ENCODE assay signal across 8 cellular contexts in genomic region chr3:120095226-120096165, GRCh38. TPM values are rescaled to one million over a fixed set of nuclear protein-coding genes. Genes with fewer than 3 reads are reported as not detected.
A peak's percentile ranks its signal among the peaks of the same experiment; 100 is the strongest.
DNase-seq lines count a peak whose midpoint lies in the region; ATAC-seq and TF ChIP-seq lines count a peak whose summit lies in the region.

No MANE protein-coding gene starts in this region.

- H3K4me3 ChIP-seq in ectodermal cell (ENCODE audit: insufficient read depth, low read depth, low read length) (peak overlapping the region; percentile 97), lower lobe of right lung (peak overlapping the region; percentile 80)

- no peak overlapping the region for H3K4me3 Mint-ChIP-seq in activated CD4-positive, alpha-beta memory T cell treated with anti-CD3 and anti-CD28 coated beads, Interleukin-2, amount 10 ng/mL, durations not matched to agents 7 days and 5 days

- H3K4me1 Mint-ChIP-seq in activated CD4-positive, alpha-beta memory T cell treated with anti-CD3 and anti-CD28 coated beads, Interleukin-2, amount 10 ng/mL, durations not matched to agents 7 days and 5 days, result peaks cover 25% of the 10 kb centered on the region

- no peaks in the 10 kb centered on the region for H3K27me3 Mint-ChIP-seq in activated CD4-positive, alpha-beta memory T cell treated with anti-CD3 and anti-CD28 coated beads, Interleukin-2, amount 10 ng/mL, durations not matched to agents 7 days and 5 days

- peaks cover 27% of the 10 kb centered on the region for H3K36me3 Mint-ChIP-seq in activated CD4-positive, alpha-beta memory T cell treated with anti-CD3 and anti-CD28 coated beads, Interleukin-2, amount 10 ng/mL, durations not matched to agents 7 days and 5 days (ENCODE audit: low read depth)

- peaks cover 10% of the 10 kb centered on the region for H3K4me1 ChIP-seq in ectodermal cell (ENCODE audit: control insufficient read depth, insufficient read depth, low read length)
- peaks cover 25% of the 10 kb centered on the region for H3K4me1 ChIP-seq in lower lobe of right lung

- POLR2A ChIA-PET in activated CD4-positive, alpha-beta memory T cell treated with anti-CD3 and anti-CD28 coated beads, Interleukin-2, amount 10 ng/mL, durations not matched to agents 7 days and 5 days (lab: Charles Lee), result interaction anchor here (0.6 to 4.6 kb wide), 43 partner anchors 12 to 1740 kb away, joined by 3 to 79 read pairs (median 4); partner anchors contain the start of genes ARHGAP31, COX17, EAF2 and GTF2E1

- peak; percentile 43 for ATAC-seq in GM19351 (IDR thresholded peaks at IDR 0.05; ENCODE audit: unreplicated experiment)
- peak; percentile 31 for ATAC-seq in HG03469 (IDR thresholded peaks at IDR 0.05; ENCODE audit: unreplicated experiment)
- ATAC-seq in lower lobe of right lung, result peak; percentile 82 to 84

- no peak for TF ChIP-seq CTCF in lower lobe of right lung (IDR thresholded peaks at IDR 0.05)

- 0% methylated on average over 59 of the region's 59 CpGs for WGBS in ectodermal cell, 2 experiments

- DNase-seq in CD1c-positive myeloid dendritic cell (ENCODE audit: extremely low spot score) (peak; percentile 96), NCI-H748 treated with DMSO at 0.1 percent for 48 hours (lab: John Stamatoyannopoulos, UW) (peak; percentile 69), lower lobe of right lung (peak; percentile 95)
- peak; percentile 93 for DNase-seq in activated CD4-positive, alpha-beta memory T cell treated with anti-CD3 and anti-CD28 coated beads, Interleukin-2, amount 10 ng/mL, durations not matched to agents 7 days and 5 days
- peak; percentile 49 to 70 (median 50) for DNase-seq in stimulated activated CD4-positive, alpha-beta T cell treated with anti-CD3 and anti-CD28 coated beads, TNF-alpha, amount 100 ng/mL, for 1 hour (ENCODE audit: low read depth in 3 of 3, low spot score in 1 of 3)

- peak overlapping the region; percentile 100 for H3K27ac ChIP-seq in ectodermal cell (ENCODE audit: insufficient read depth, low read depth, low read length, poor library complexity, severe bottlenecking)
- H3K27ac ChIP-seq in lower lobe of right lung, result peak overlapping the region; percentile 100

- intact Hi-C loops in lower lobe of right lung (cut with DNase I), result loop anchor here (10.0 kb wide), 1 partner anchor 191 kb away; no protein-coding TSS in a partner anchor

- no peaks in the 10 kb centered on the region for H3K9me3 Mint-ChIP-seq in activated CD4-positive, alpha-beta memory T cell treated with anti-CD3 and anti-CD28 coated beads, Interleukin-2, amount 10 ng/mL, durations not matched to agents 7 days and 5 days

- H3K9me3 ChIP-seq in ectodermal cell (ENCODE audit: control insufficient read depth, low read length) (no peaks in the 10 kb centered on the region), lower lobe of right lung (no peaks in the 10 kb centered on the region)

- no peak overlapping the region for H3K27ac Mint-ChIP-seq in activated CD4-positive, alpha-beta memory T cell treated with anti-CD3 and anti-CD28 coated beads, Interleukin-2, amount 10 ng/mL, durations not matched to agents 7 days and 5 days

- no peaks in the 10 kb centered on the region for H3K27me3 ChIP-seq in ectodermal cell (ENCODE audit: control insufficient read depth, insufficient read depth, low read length, poor library complexity, severe bottlenecking)
- H3K27me3 ChIP-seq in lower lobe of right lung (ENCODE audit: low read depth), result no peaks in the 10 kb centered on the region

- CTCF ChIA-PET in activated CD4-positive, alpha-beta memory T cell treated with anti-CD3 and anti-CD28 coated beads, Interleukin-2, amount 10 ng/mL, durations not matched to agents 7 days and 5 days (lab: Charles Lee), result interaction anchor here (0.7 to 2.5 kb wide), 5 partner anchors 9 to 537 kb away, joined by 3 to 9 read pairs (median 3); no protein-coding TSS in a partner anchor

- H3K36me3 ChIP-seq in ectodermal cell (ENCODE audit: control insufficient read depth, insufficient read depth, low read length), result no peaks in the 10 kb centered on the region
- no peaks in the 10 kb centered on the region for H3K36me3 ChIP-seq in lower lobe of right lung

RNA-seq across cellular contexts. Expression of gene GSK3B, which starts 1.2 kb away (rescaled TPM):
- total RNA-seq in activated CD4-positive, alpha-beta memory T cell treated with anti-CD3 and anti-CD28 coated beads, Interleukin-2, amount 10 ng/mL, durations not matched to agents 7 days and 5 days, result 10 to 100 TPM; 35.6 to 37.2 TPM
- 48.2 TPM for polyA plus RNA-seq in ectodermal cell (2013, experiment 1 of 4)
- 59.5 TPM for polyA plus RNA-seq in ectodermal cell (2013, experiment 2 of 4)
- polyA plus RNA-seq in ectodermal cell (2013, experiment 3 of 4), result 39.6 TPM
- 40.7 TPM for polyA plus RNA-seq in ectodermal cell (2013, experiment 4 of 4)
- 48.4 TPM for total RNA-seq in lower lobe of right lung

Comparison
In these comparisons a context has a peak if more than half of its experiments do, and no peak if none do; other contexts are left out.
1. Peak in every context shown above with its lines: DNase-seq, ATAC-seq, H3K4me3 ChIP-seq and H3K27ac ChIP-seq.
2. ATAC-seq: peak in every context shown above with its lines; median percentile 83 in lower lobe of right lung; 43 in GM19351; 31 in HG03469.